Comparison of ENCODE assay signal across 8 cellular contexts in the genomic region with DNA sequence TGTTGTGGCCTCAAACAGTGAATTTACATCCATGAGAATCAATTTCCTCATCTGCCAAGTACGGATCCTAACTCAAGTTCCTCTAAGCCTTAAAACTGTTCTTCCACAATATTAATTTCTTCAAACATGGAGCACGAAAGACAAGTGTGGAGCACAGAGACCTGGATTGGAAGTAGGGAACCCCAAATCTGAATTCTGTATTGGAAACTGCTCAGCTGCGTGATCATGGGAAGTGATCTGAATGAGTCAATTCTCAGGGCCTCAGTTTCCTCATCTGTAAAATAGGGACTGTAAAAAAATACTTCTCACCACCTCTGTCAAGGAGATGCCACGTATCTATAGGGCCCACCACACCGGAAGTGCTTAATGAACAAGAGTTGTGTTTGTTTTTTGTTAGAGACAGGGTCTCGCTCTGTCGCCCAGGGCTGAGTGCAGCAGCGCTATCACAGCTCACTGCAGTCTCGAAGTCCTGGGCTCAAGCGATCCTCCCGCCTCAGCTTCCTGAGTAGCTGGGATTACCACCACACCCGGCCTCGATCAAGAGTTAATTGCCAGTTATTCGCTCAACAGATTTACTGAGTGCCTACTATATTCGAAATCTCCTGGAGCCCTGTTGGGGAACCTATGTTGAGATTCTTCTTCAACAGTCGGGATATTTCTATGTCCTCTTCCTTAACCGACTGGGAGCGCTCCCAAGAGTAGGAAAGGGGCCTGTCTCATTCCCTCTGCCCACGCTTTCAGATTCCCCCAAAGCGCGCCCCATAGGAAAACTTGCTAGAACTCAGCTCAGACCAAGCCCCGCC. TPM values are rescaled to one million over a fixed set of nuclear protein-coding genes. Genes with fewer than 3 reads are reported as not detected.
DNase-seq lines count a peak whose midpoint lies in the region; ATAC-seq and TF ChIP-seq lines count a peak whose summit lies in the region.

No MANE protein-coding gene starts in this region.

- DNase-seq in AG04450 (ENCODE audit: low read depth, low spot score) (no peak), IMR-90 (no peak), cardiac fibroblast (ENCODE audit: low read depth in 2 of 2) (no peak), 8988T (no peak), left lobe of liver (ENCODE audit: low spot score) (no peak)

- H2AK9ac ChIP-seq in IMR-90 (replicated peaks; ENCODE audit: low read depth, low read length, poor library complexity): peak overlapping the region; percentile 90

- no peak overlapping the region for H2BK15ac ChIP-seq in IMR-90 (ENCODE audit: low read depth, low read length)

- H3K9me3 ChIP-seq in AG04450 (ENCODE audit: control insufficient read depth, insufficient read depth, low read length): no peaks in the 10 kb centered on the region
- no peaks in the 10 kb centered on the region for H3K9me3 ChIP-seq in IMR-90 (ENCODE audit: control insufficient read depth, insufficient read depth, low read length)
- no peaks in the 10 kb centered on the region for H3K9me3 ChIP-seq in muscle layer of colon (ENCODE audit: low read length)

- CTCF ChIA-PET in AG04450 (lab: Charles Lee) (interaction anchor here (0.5 to 2.3 kb wide), 5 partner anchors 7 to 196 kb away, joined by 3 to 14 read pairs (median 7); no protein-coding TSS in a partner anchor), IMR-90 (lab: Yijun Ruan, JAX) (interaction anchor here (0.7 to 1.3 kb wide), 3 partner anchors 18 to 160 kb away, joined by 3 read pairs; no protein-coding TSS in a partner anchor)

- no peaks in the 10 kb centered on the region; the same call in 1 of the 2 replicates for H3K9me1 ChIP-seq in IMR-90 (ENCODE audit: insufficient read depth, low read length)

- in situ Hi-C loops in IMR-90 (cut with MboI; ENCODE audit: low sequenced_read_pairs): no loop called here

- H3K23ac ChIP-seq in IMR-90 (ENCODE audit: low read depth, low read length): peak overlapping the region; percentile 44

- ATAC-seq in IMR-90 (ENCODE audit: low read depth) (no peak), HG03457 (IDR thresholded peaks at IDR 0.05; ENCODE audit: unreplicated experiment) (no peak), HG03280 (IDR thresholded peaks at IDR 0.05; ENCODE audit: unreplicated experiment) (no peak), left lobe of liver (no peak)

- H3K9ac ChIP-seq in IMR-90 (ENCODE audit: low read depth, low read length): peak overlapping the region; percentile 84
- peak overlapping the region; percentile 74 for H3K9ac ChIP-seq in muscle layer of colon (ENCODE audit: low read length)

- no peaks in the 10 kb centered on the region for H3K27me3 ChIP-seq in AG04450 (ENCODE audit: control insufficient read depth, insufficient read depth, low read length)
- no peaks in the 10 kb centered on the region for H3K27me3 ChIP-seq in IMR-90 (ENCODE audit: control insufficient read depth, insufficient read depth, low read length)
- no peaks in the 10 kb centered on the region for H3K27me3 ChIP-seq in muscle layer of colon (ENCODE audit: control insufficient read depth in 1 of 2, insufficient read depth in 2 of 2, low read length in 2 of 2)

- H3K4me1 ChIP-seq in IMR-90 (ENCODE audit: control insufficient read depth, insufficient read depth, low read length) (peaks cover 2% of the 10 kb centered on the region), muscle layer of colon (ENCODE audit: insufficient read depth, low read length) (peaks cover 30% of the 10 kb centered on the region)

- dilution Hi-C loops in IMR-90 (cut with HindIII; ENCODE audit: low sequenced_read_pairs, unreplicated experiment): no loop called here

- 9% methylated on average over 8 of the region's 22 CpGs; no CpG with 5 or more reads in 1 of the 2 experiments for WGBS in IMR-90 (ENCODE audit: extremely low coverage in 2 of 2, insufficient read length in 1 of 2), 2 experiments

- H3K56ac ChIP-seq in IMR-90 (ENCODE audit: extremely low read depth, insufficient read depth, low read length): peak overlapping the region; percentile 58

- H3K14ac ChIP-seq in IMR-90 (replicated peaks; ENCODE audit: low read depth, low read length): peak overlapping the region; percentile 68

- H2BK20ac ChIP-seq in IMR-90 (ENCODE audit: low read depth, low read length): no peak overlapping the region

- TF ChIP-seq POLR2A in IMR-90 (IDR thresholded peaks at IDR 0.05; ENCODE audit: low read depth, low read length): peak; percentile 74

- H3K36me3 ChIP-seq in IMR-90 (ENCODE audit: control insufficient read depth, insufficient read depth, low read length): peaks cover 19% of the 10 kb centered on the region
- peaks cover 25% of the 10 kb centered on the region for H3K36me3 ChIP-seq in muscle layer of colon (ENCODE audit: insufficient read depth, low read length)

- no peak overlapping the region for H2BK120ac ChIP-seq in IMR-90 (ENCODE audit: low read depth, low read length)

- no TSS peak for BruUV-seq in IMR-90 (replicated peaks; lab: Mats Ljungman, UMichigan)

- peak overlapping the region; percentile 71 for H2BK5ac ChIP-seq in IMR-90 (ENCODE audit: low read depth, low read length, poor library complexity, severe bottlenecking)

- H3K27ac ChIP-seq in AG04450 (ENCODE audit: low read depth, low read length) (peak overlapping the region; percentile 77), IMR-90 (ENCODE audit: insufficient read depth, low read length) (peak overlapping the region; percentile 82), muscle layer of colon (ENCODE audit: low read depth, low read length) (peak overlapping the region; percentile 97)

- peaks cover 16 to 44% of the 10 kb centered on the region in 2 experiments; a peak in 3 of 4 replicates for H3K79me1 ChIP-seq in IMR-90 (ENCODE audit: low read depth in 1 of 2, low read length in 2 of 2)

- POLR2A ChIA-PET in AG04450 (lab: Yijun Ruan, JAX) (interaction anchor here (0.5 to 3.4 kb wide), 17 partner anchors 9 to 241 kb away, joined by 3 to 43 read pairs (median 4); partner anchors contain the start of genes BLVRB, C19orf47, PLD3 and SERTAD1), IMR-90 (lab: Charles Lee; ENCODE audit: unreplicated experiment) (interaction anchor here (0.9 to 1.0 kb wide), 2 partner anchors 9 to 22 kb away, joined by 4 read pairs; partner anchors contain the start of gene BLVRB)

- peak overlapping the region; percentile 61 for H2AFZ ChIP-seq in IMR-90 (replicated peaks; ENCODE audit: low read length, poor library complexity)

- peak overlapping the region; percentile 21; the same call in 1 of the 2 replicates for H4K5ac ChIP-seq in IMR-90 (ENCODE audit: low read depth, low read length)

- peak overlapping the region; percentile 80 for H2AK5ac ChIP-seq in IMR-90 (ENCODE audit: low read depth, low read length)

- TF ChIP-seq RAD21 in IMR-90 (IDR thresholded peaks at IDR 0.05; ENCODE audit: low read length): no peak

- peak overlapping the region; percentile 16; the same call in 1 of the 2 replicates for H4K91ac ChIP-seq in IMR-90 (ENCODE audit: insufficient read depth, low read depth, low read length)

- peaks cover 33% of the 10 kb centered on the region for H4K20me1 ChIP-seq in IMR-90 (ENCODE audit: insufficient read depth, low read length)

- intact Hi-C loops in IMR-90 (cut with micrococcal nuclease): loop anchor here (1.0 to 5.0 kb wide), 5 partner anchors 17 to 205 kb away; partner anchors contain the start of genes C19orf47, PLD3 and SERTAD1

- H3K4me2 ChIP-seq in IMR-90 (ENCODE audit: low read depth, low read length): peak overlapping the region; percentile 95

- H4K8ac ChIP-seq in IMR-90 (ENCODE audit: low read depth in 2 of 2, low read length in 2 of 2): peak overlapping the region; percentile 31 to 73; a peak in 2 of 4 replicates

- H3K18ac ChIP-seq in IMR-90 (ENCODE audit: low read depth, low read length): no peak overlapping the region

- TF ChIP-seq CTCF in AG04450 (IDR thresholded peaks at IDR 0.05; ENCODE audit: low read depth, low read length): no peak
- TF ChIP-seq CTCF in IMR-90 (conservative IDR thresholded peaks at IDR 0.05; ENCODE audit: low read depth, low read length): no peak
- TF ChIP-seq CTCF in cardiac fibroblast (IDR thresholded peaks at IDR 0.05; ENCODE audit: low read depth, low read length): no peak

- H3K4me3 ChIP-seq in AG04450 (ENCODE audit: low read depth, low read length) (peak overlapping the region; percentile 100), IMR-90 (ENCODE audit: insufficient read depth, low read depth, low read length) (peak overlapping the region; percentile 59), cardiac fibroblast (replicated peaks in 1 of 2; ENCODE audit: low read depth in 2 of 2, low read length in 2 of 2) (peak overlapping the region; percentile 51 to 68), muscle layer of colon (ENCODE audit: low read depth in 1 of 2, low read length in 2 of 2) (peak overlapping the region; percentile 90 to 100)

- H3K4ac ChIP-seq in IMR-90 (ENCODE audit: low read depth, low read length): peak overlapping the region; percentile 42

RNA-seq across cellular contexts. Expression of gene SERTAD3, which starts 1.6 kb away (rescaled TPM):
- polyA plus RNA-seq in AG04450 (2011; rRNA removed) (16.1 and 19.6 TPM in 2 replicates), IMR-90 (2012; rRNA removed) (17.9 and 20.5 TPM in 2 replicates)
- polyA minus RNA-seq in AG04450 (2011; rRNA and poly(A)+ RNA removed): 32.7 and 46.7 TPM in 2 replicates
- total RNA-seq in IMR-90 (2012; rRNA removed) (23.3 and 25.6 TPM in 2 replicates), left lobe of liver (11.9 TPM)
- 11.3 and 12.1 TPM in 2 replicates for polyA plus RNA-seq in IMR-90 (2012; cell fraction: cytosol; rRNA removed)
- 9.0 and 10.8 TPM in 2 replicates for polyA plus RNA-seq in IMR-90 (2012; cell fraction: nucleus; rRNA removed; ENCODE audit: low replicate concordance)

RNA-seq across cellular contexts. Expression of gene SERTAD1, which starts 16.7 kb away (rescaled TPM):
- polyA plus RNA-seq in AG04450 (2011; rRNA removed) (11.9 and 16.2 TPM in 2 replicates), IMR-90 (2012; rRNA removed) (21.1 and 29.5 TPM in 2 replicates)
- polyA minus RNA-seq in AG04450 (2011; rRNA and poly(A)+ RNA removed): 3.6 and 6.2 TPM in 2 replicates
- total RNA-seq in IMR-90 (2012; rRNA removed) (25.6 and 27.4 TPM in 2 replicates), left lobe of liver (4.7 TPM)
- 44.7 and 59.8 TPM in 2 replicates for polyA plus RNA-seq in IMR-90 (2012; cell fraction: cytosol; rRNA removed)
- 12.6 and 23.7 TPM in 2 replicates for polyA plus RNA-seq in IMR-90 (2012; cell fraction: nucleus; rRNA removed; ENCODE audit: low replicate concordance)

RNA-seq across cellular contexts. Expression of gene BLVRB, which starts 23.0 kb away (rescaled TPM):
- polyA plus RNA-seq in AG04450 (2011; rRNA removed) (40.4 and 58.0 TPM in 2 replicates), IMR-90 (2012; rRNA removed) (102 and 113 TPM in 2 replicates)
- 21.5 and 35.2 TPM in 2 replicates for polyA minus RNA-seq in AG04450 (2011; rRNA and poly(A)+ RNA removed)
- total RNA-seq in IMR-90 (2012; rRNA removed) (65.2 and 67.5 TPM in 2 replicates), left lobe of liver (149 TPM)
- 102 and 191 TPM in 2 replicates for polyA plus RNA-seq in IMR-90 (2012; cell fraction: cytosol; rRNA removed)
- 34.9 and 86.3 TPM in 2 replicates for polyA plus RNA-seq in IMR-90 (2012; cell fraction: nucleus; rRNA removed; ENCODE audit: low replicate concordance)

RNA-seq across cellular contexts. Expression of gene SPTBN4, which starts 24.3 kb away (rescaled TPM):
- polyA plus RNA-seq in AG04450 (2011; rRNA removed): 1.3 and 1.9 TPM in 2 replicates
- 0.65 and 1.5 TPM in 2 replicates for polyA minus RNA-seq in AG04450 (2011; rRNA and poly(A)+ RNA removed)
- 0.72 and 0.83 TPM in 2 replicates for total RNA-seq in IMR-90 (2012; rRNA removed)
- 0.59 and 0.91 TPM in 2 replicates for polyA plus RNA-seq in IMR-90 (2012; rRNA removed)
- 0.50 and 1.9 TPM in 2 replicates for polyA plus RNA-seq in IMR-90 (2012; cell fraction: cytosol; rRNA removed)
- 2.4 and 2.6 TPM in 2 replicates for polyA plus RNA-seq in IMR-90 (2012; cell fraction: nucleus; rRNA removed; ENCODE audit: low replicate concordance)
- total RNA-seq in left lobe of liver: 1.2 TPM

RNA-seq across cellular contexts. Expression of gene PRX, which starts 29.4 kb away (rescaled TPM):
- polyA plus RNA-seq in AG04450 (2011; rRNA removed) (1.8 and 1.9 TPM in 2 replicates), IMR-90 (2012; rRNA removed) (1.7 and 1.8 TPM in 2 replicates)
- polyA minus RNA-seq in AG04450 (2011; rRNA and poly(A)+ RNA removed): 1.3 and 1.4 TPM in 2 replicates
- total RNA-seq in IMR-90 (2012; rRNA removed) (0.83 and 0.90 TPM in 2 replicates), left lobe of liver (0.70 TPM)
- 1.5 and 1.8 TPM in 2 replicates for polyA plus RNA-seq in IMR-90 (2012; cell fraction: cytosol; rRNA removed)
- polyA plus RNA-seq in IMR-90 (2012; cell fraction: nucleus; rRNA removed; ENCODE audit: low replicate concordance): 1.7 and 2.9 TPM in 2 replicates
